ENCODE assay signal across 27 cellular contexts in genomic region chr3:72949016-72949415, GRCh38.
"Had no signal": no experiment of that assay in that cellular context is flagged by ENCODE, and none has a peak within 500 bp of the region (broad histone marks: within the 10 kb centered on the region; RNA-seq: fewer than 3 reads in every experiment).

No MANE protein-coding gene starts in this region.

- H3K27me3 Mint-ChIP-seq: activated T-cell treated with anti-CD3 and anti-CD28 coated beads, Interleukin-2, amount 50 U/mL, for 24 hours; activated T-helper 17 cell treated with anti-CD3 and anti-CD28 coated beads, Interleukin-2, amount 50 U/mL, for 72 hours; central memory CD8-positive, alpha-beta T cell; dendritic cell treated with granulocyte-macrophage colony-stimulating factor and Interleukin-4, amounts not matched to agents 40 ng/mL and 50 ng/mL, for 4 days; naive thymus-derived CD4-positive, alpha-beta T cell had no signal

- H3K4me3 Mint-ChIP-seq: activated T-cell treated with anti-CD3 and anti-CD28 coated beads, Interleukin-2, amount 50 U/mL, for 24 hours; activated T-helper 17 cell treated with anti-CD3 and anti-CD28 coated beads, Interleukin-2, amount 50 U/mL, for 72 hours; central memory CD8-positive, alpha-beta T cell; dendritic cell treated with granulocyte-macrophage colony-stimulating factor and Interleukin-4, amounts not matched to agents 40 ng/mL and 50 ng/mL, for 4 days; immature natural killer cell; mesothelial cell of epicardium; naive thymus-derived CD4-positive, alpha-beta T cell; neural progenitor cell; T-helper 1 cell treated with Interleukin-12 subunit alpha and Interleukin-12 subunit beta and Interleukin-4 antibody, amounts not matched to agents 30 μg/mL and 1 μg/mL, for 36 hours had no signal

- H3K36me3 Mint-ChIP-seq: immature natural killer cell; naive thymus-derived CD4-positive, alpha-beta T cell; neural progenitor cell had no signal

- ATAC-seq: activated T-helper 17 cell treated with anti-CD3 and anti-CD28 coated beads, Interleukin-2, amount 50 U/mL, for 72 hours; foreskin keratinocyte; naive thymus-derived CD4-positive, alpha-beta T cell; psoas muscle had no signal

- H3K27ac Mint-ChIP-seq: activated T-cell treated with anti-CD3 and anti-CD28 coated beads, Interleukin-2, amount 50 U/mL, for 24 hours; activated T-helper 17 cell treated with anti-CD3 and anti-CD28 coated beads, Interleukin-2, amount 50 U/mL, for 72 hours; dendritic cell treated with granulocyte-macrophage colony-stimulating factor and Interleukin-4, amounts not matched to agents 40 ng/mL and 50 ng/mL, for 4 days; immature natural killer cell; naive thymus-derived CD4-positive, alpha-beta T cell; neural progenitor cell; T-helper 1 cell treated with Interleukin-12 subunit alpha and Interleukin-12 subunit beta and Interleukin-4 antibody, amounts not matched to agents 30 μg/mL and 1 μg/mL, for 36 hours had no signal

- H3K9me3 Mint-ChIP-seq: activated T-cell treated with anti-CD3 and anti-CD28 coated beads, Interleukin-2, amount 50 U/mL, for 24 hours; activated T-helper 17 cell treated with anti-CD3 and anti-CD28 coated beads, Interleukin-2, amount 50 U/mL, for 72 hours; central memory CD8-positive, alpha-beta T cell; dendritic cell treated with granulocyte-macrophage colony-stimulating factor and Interleukin-4, amounts not matched to agents 40 ng/mL and 50 ng/mL, for 4 days; immature natural killer cell; mesothelial cell of epicardium; naive thymus-derived CD4-positive, alpha-beta T cell; neural progenitor cell; T-helper 1 cell treated with Interleukin-12 subunit alpha and Interleukin-12 subunit beta and Interleukin-4 antibody, amounts not matched to agents 30 μg/mL and 1 μg/mL, for 36 hours had no signal

- H3K4me3 ChIP-seq: breast epithelium, esophagus muscularis mucosa, heart left ventricle, neural progenitor cell, psoas muscle, spleen, tibial nerve had no signal

- DNase-seq: activated CD4-positive, alpha-beta T cell treated with anti-CD3 and anti-CD28 coated beads for 4 hours; activated CD4-positive, alpha-beta T cell treated with anti-CD3 and anti-CD28 coated beads, Interleukin-2, amount 50 U/mL, for 4 hours; activated gamma-delta T cell treated with Interleukin-2 at 50 U/mL for 16 hours; activated naive CD4-positive, alpha-beta T cell treated with anti-CD3 and anti-CD28 coated beads, Interleukin-2, amount 50 U/mL, for 16 hours; activated T-cell treated with anti-CD3 and anti-CD28 coated beads, Interleukin-2, amount 50 U/mL, for 24 hours; amygdala; effector CD4-positive, alpha-beta T cell; foreskin keratinocyte; heart left ventricle; hypothalamus; immature natural killer cell; naive thymus-derived CD4-positive, alpha-beta T cell; occipital lobe; psoas muscle; spleen; stimulated activated naive CD4-positive, alpha-beta T cell; SW 1271; T-helper 9 cell had no signal
